In the genomic region with DNA sequence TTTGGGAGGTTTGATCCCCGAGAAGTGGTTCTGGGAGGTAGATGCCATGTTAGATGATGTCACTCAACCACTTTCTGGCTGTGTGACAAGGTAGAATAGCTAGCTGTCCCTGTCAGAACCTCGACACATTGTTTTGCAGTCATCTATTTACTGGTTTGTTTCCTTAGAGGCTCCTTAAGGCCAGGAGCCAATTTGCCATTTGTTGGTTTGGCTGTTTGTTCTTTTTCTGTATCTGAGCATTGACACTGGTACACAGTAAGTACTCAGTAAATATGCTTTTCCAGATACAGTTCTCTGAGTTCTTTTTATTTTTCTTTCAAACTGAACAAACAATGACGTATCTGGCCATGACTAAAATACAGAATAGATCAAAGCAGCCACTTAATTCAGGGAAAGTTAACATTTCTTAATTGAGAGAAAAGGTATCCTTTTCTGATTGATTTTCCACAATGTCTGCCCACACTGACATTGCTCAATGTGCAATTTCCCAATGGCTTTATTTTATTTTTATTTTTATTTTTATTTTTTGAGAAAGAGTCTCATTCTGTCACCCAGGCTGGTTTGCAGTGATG, we compare ENCODE assay signal across 21 cellular contexts.
"Had no signal": no experiment of that assay in that cellular context is flagged by ENCODE, and none has a peak within 500 bp of the region (broad histone marks: within the 10 kb centered on the region; RNA-seq: fewer than 3 reads in every experiment).

No MANE protein-coding gene starts in this region.

- ATAC-seq: activated CD8-positive, alpha-beta memory T cell treated with anti-CD3 and anti-CD28 coated beads, Interleukin-2, amount 10 ng/mL, durations not matched to agents 7 days and 5 days; activated CD8-positive, alpha-beta T cell treated with anti-CD3 and anti-CD28 coated beads for 36 hours; activated naive CD8-positive, alpha-beta T cell treated with anti-CD3 and anti-CD28 coated beads, Interleukin-2, amount 50 U/mL, for 24 hours; heart right ventricle; left colon; stimulated activated naive B cell treated with anti-CD40 and anti-IgM and Interleukin-4, amounts not matched to agents 10 μg/mL and 1 μg/mL and 100 μg/mL, for 72 hours had no signal

- H3K9me3 ChIP-seq: heart right ventricle, sigmoid colon, transverse colon had no signal

- H3K4me1 ChIP-seq: heart right ventricle, sigmoid colon, transverse colon had no signal

- DNase-seq: activated CD4-positive, alpha-beta T cell treated with anti-CD3 and anti-CD28 coated beads for 48 hours; activated CD4-positive, CD25-positive, alpha-beta regulatory T cell; activated CD8-positive, alpha-beta memory T cell treated with anti-CD3 and anti-CD28 coated beads, Interleukin-2, amount 10 ng/mL, durations not matched to agents 7 days and 5 days; activated CD8-positive, alpha-beta T cell treated with anti-CD3 and anti-CD28 coated beads for 36 hours; activated gamma-delta T cell; activated naive CD4-positive, alpha-beta T cell treated with anti-CD3 and anti-CD28 coated beads, Interleukin-2, amount 50 U/mL, for 16 hours; activated naive CD8-positive, alpha-beta T cell treated with anti-CD3 and anti-CD28 coated beads, Interleukin-2, amount 50 U/mL, for 24 hours; foreskin fibroblast; heart right ventricle; islet precursor cell; left colon; mesenchymal stem cell; occipital lobe; posterior cingulate gyrus; sigmoid colon; stimulated activated CD4-positive, alpha-beta T cell treated with anti-CD3 and anti-CD28 coated beads, Interleukin-2, amount 100 ng/mL, for 48 hours; stimulated activated CD8-positive, alpha-beta memory T cell treated with anti-CD3 and anti-CD28 coated beads, Interleukin-4, amount 100 ng/mL, for 48 hours; stimulated activated naive B cell treated with anti-CD40 and anti-IgM and Interleukin-4, amounts not matched to agents 10 μg/mL and 1 μg/mL and 100 μg/mL, for 72 hours; transverse colon had no signal

- H3K36me3 ChIP-seq: heart right ventricle, sigmoid colon, transverse colon had no signal

- H3K27me3 ChIP-seq: sigmoid colon had no signal

- FAIRE-seq: urothelium cell line had no signal

- H3K27ac ChIP-seq: epithelial cell of prostate, heart right ventricle, sigmoid colon, transverse colon had no signal

- H3K4me3 ChIP-seq: heart right ventricle, sigmoid colon, transverse colon had no signal
